Comparison of ENCODE assay signal across 9 cellular contexts in genomic region chr6:16712250-16712930, GRCh38. TPM values are rescaled to one million over a fixed set of nuclear protein-coding genes. Genes with fewer than 3 reads are reported as not detected.
DNase-seq lines count a peak whose midpoint lies in the region; ATAC-seq and TF ChIP-seq lines count a peak whose summit lies in the region.
"Had no signal": no experiment of that assay in that cellular context is flagged by ENCODE, and none has a peak within 500 bp of the region (broad histone marks: within the 10 kb centered on the region; RNA-seq: fewer than 3 reads in every experiment).

No MANE protein-coding gene starts in this region.

- H3K4ac ChIP-seq in IMR-90 (ENCODE audit: low read depth, low read length) = peak overlapping the region; percentile 74

- no peak overlapping the region for H2AFZ ChIP-seq in IMR-90 (replicated peaks; ENCODE audit: low read length, poor library complexity)

- H3K9ac ChIP-seq in IMR-90 (ENCODE audit: low read depth, low read length) (peak overlapping the region; percentile 27; the same call in 1 of the 2 replicates), mucosa of stomach (ENCODE audit: low read length) (peak overlapping the region; percentile 6)

- H2BK5ac ChIP-seq in IMR-90 (ENCODE audit: low read depth, low read length, poor library complexity, severe bottlenecking) = peak overlapping the region; percentile 84

- H3K9me3 ChIP-seq in CD4-positive, alpha-beta memory T cell (ENCODE audit: control insufficient read depth in 1 of 2, low read length in 2 of 2) = no peaks in the 10 kb centered on the region
- H3K9me3 ChIP-seq in IMR-90 (ENCODE audit: control insufficient read depth, insufficient read depth, low read length) (no peaks in the 10 kb centered on the region), mucosa of stomach (ENCODE audit: control insufficient read depth, low read length) (no peaks in the 10 kb centered on the region)

- no peak for TF ChIP-seq POLR2A in IMR-90 (IDR thresholded peaks at IDR 0.05; ENCODE audit: low read depth, low read length)

- no peak overlapping the region for H2AK9ac ChIP-seq in IMR-90 (replicated peaks; ENCODE audit: low read depth, low read length, poor library complexity)

- ATAC-seq in GM19467 (IDR thresholded peaks at IDR 0.05; ENCODE audit: unreplicated experiment) (peak; percentile 53), IMR-90 (ENCODE audit: low read depth) (no peak)

- TF ChIP-seq CTCF in IMR-90 (conservative IDR thresholded peaks at IDR 0.05; ENCODE audit: low read depth, low read length) = no peak
- TF ChIP-seq CTCF in astrocyte of the cerebellum (IDR thresholded peaks at IDR 0.05; ENCODE audit: low read depth, low read length, missing control alignments) = no peak

- intact Hi-C loops in CD4-positive, alpha-beta memory T cell (cut with micrococcal nuclease) = loop anchor here (1.0 to 5.0 kb wide), 5 partner anchors 14 to 300 kb away; partner anchors contain the start of gene ATXN1
- intact Hi-C loops in IMR-90 (cut with micrococcal nuclease) = no loop called here

- peaks cover 6% of the 10 kb centered on the region; the same call in 1 of the 2 replicates for H4K20me1 ChIP-seq in IMR-90 (ENCODE audit: insufficient read depth, low read length)

- peaks cover 32 to 50% of the 10 kb centered on the region in 2 experiments for H3K79me1 ChIP-seq in IMR-90 (ENCODE audit: low read depth in 1 of 2, low read length in 2 of 2)

- peak overlapping the region; percentile 72 for H2BK20ac ChIP-seq in IMR-90 (ENCODE audit: low read depth, low read length)

- H3K4me1 ChIP-seq in CD4-positive, alpha-beta memory T cell (ENCODE audit: insufficient read depth, low read length) = peaks cover 41% of the 10 kb centered on the region
- H3K4me1 ChIP-seq in IMR-90 (ENCODE audit: control insufficient read depth, insufficient read depth, low read length) (peaks cover 17% of the 10 kb centered on the region), mucosa of stomach (ENCODE audit: control insufficient read depth, insufficient read depth, low read length) (peaks cover 16% of the 10 kb centered on the region)

- peak overlapping the region; percentile 68 for H3K18ac ChIP-seq in IMR-90 (ENCODE audit: low read depth, low read length)

- peak in 2 of 5 donors; percentile 34 to 66 for DNase-seq in CD4-positive, alpha-beta memory T cell
- DNase-seq in IMR-90 (no peak), astrocyte of the cerebellum (ENCODE audit: low read depth) (no peak), HEK293T (ENCODE audit: extremely low spot score) (no peak), NCI-H2107 treated with DMSO at 0.1 percent for 48 hours (lab: John Stamatoyannopoulos, UW; ENCODE audit: unreplicated experiment) (no peak)
- DNase-seq in stimulated activated CD8-positive, alpha-beta memory T cell treated with anti-CD3 and anti-CD28 coated beads, Interleukin-4, amount 100 ng/mL, for 48 hours = no peak

- H3K27me3 ChIP-seq in CD4-positive, alpha-beta memory T cell (ENCODE audit: insufficient read depth, low read length) = no peaks in the 10 kb centered on the region
- H3K27me3 ChIP-seq in IMR-90 (ENCODE audit: control insufficient read depth, insufficient read depth, low read length) = no peaks in the 10 kb centered on the region
- no peaks in the 10 kb centered on the region for H3K27me3 ChIP-seq in mucosa of stomach (ENCODE audit: control insufficient read depth, insufficient read depth, low read length)

- peak overlapping the region; percentile 71 for H4K5ac ChIP-seq in IMR-90 (ENCODE audit: low read depth, low read length)

- peak overlapping the region; percentile 63 for H3K56ac ChIP-seq in IMR-90 (ENCODE audit: extremely low read depth, insufficient read depth, low read length)

- POLR2A ChIA-PET in CD4-positive, alpha-beta memory T cell (lab: Charles Lee; ENCODE audit: partially characterized antibody) = interaction anchor here (0.6 to 4.2 kb wide), 13 partner anchors 8 to 275 kb away, joined by 3 to 49 read pairs (median 6); partner anchors contain the start of gene ATXN1
- POLR2A ChIA-PET in IMR-90 (lab: Charles Lee; ENCODE audit: unreplicated experiment) = no interaction called here
- POLR2A ChIA-PET in HEK293T (lab: Yijun Ruan, JAX) = interaction anchor here (1.0 to 1.3 kb wide), 2 partner anchors 12 to 49 kb away, joined by 3 to 8 read pairs; partner anchors contain the start of gene ATXN1

- H2AK5ac ChIP-seq in IMR-90 (ENCODE audit: low read depth, low read length) = peak overlapping the region; percentile 26

- peak overlapping the region; percentile 67 for H3K27ac ChIP-seq in CD4-positive, alpha-beta memory T cell (ENCODE audit: low read depth, low read length)
- H3K27ac ChIP-seq in IMR-90 (ENCODE audit: insufficient read depth, low read length) = peak overlapping the region; percentile 84

- H4K8ac ChIP-seq in IMR-90 (ENCODE audit: low read depth in 2 of 2, low read length in 2 of 2) = peak overlapping the region; percentile 16 to 72

- CTCF ChIA-PET in CD4-positive, alpha-beta memory T cell (lab: Charles Lee; ENCODE audit: partially characterized antibody) = interaction anchor here (0.7 to 8.6 kb wide), 28 partner anchors 8 to 388 kb away, joined by 3 to 81 read pairs (median 4); partner anchors contain the start of gene ATXN1
- CTCF ChIA-PET in IMR-90 (lab: Yijun Ruan, JAX) = interaction anchor here (0.6 kb wide), 1 partner anchor 10 kb away, joined by 3 read pairs; no protein-coding TSS in a partner anchor
- CTCF ChIA-PET in HEK293T (lab: Yijun Ruan, JAX) = interaction anchor here (0.6 to 2.7 kb wide), 7 partner anchors 10 to 1458 kb away, joined by 3 to 10 read pairs (median 5); no protein-coding TSS in a partner anchor

- H4K91ac ChIP-seq in IMR-90 (ENCODE audit: insufficient read depth, low read depth, low read length) = peak overlapping the region; percentile 70

- H3K9me3 Mint-ChIP-seq in CD4-positive, alpha-beta memory T cell = peaks cover 0 to 2% (median 0%) of the 10 kb centered on the region in 8 donors

- H3K4me3 ChIP-seq in CD4-positive, alpha-beta memory T cell (ENCODE audit: low read length in 2 of 2) = peak overlapping the region; percentile 33 to 45
- H3K4me3 ChIP-seq in IMR-90 (ENCODE audit: insufficient read depth, low read depth, low read length) (no peak overlapping the region; the same call in 1 of the 2 replicates), astrocyte of the cerebellum (ENCODE audit: low read depth, low read length) (peak overlapping the region; percentile 0), mucosa of stomach (ENCODE audit: low read length) (no peak overlapping the region)
- H3K4me3 ChIP-seq: K562 had no signal

- H3K14ac ChIP-seq in IMR-90 (replicated peaks; ENCODE audit: low read depth, low read length) = peak overlapping the region; percentile 80

- peaks cover 33 to 55% (median 44%) of the 10 kb centered on the region in 4 donors for H3K4me1 Mint-ChIP-seq in CD4-positive, alpha-beta memory T cell

- H3K36me3 ChIP-seq in CD4-positive, alpha-beta memory T cell (ENCODE audit: insufficient read depth, low read length) = no peaks in the 10 kb centered on the region
- H3K36me3 ChIP-seq in IMR-90 (ENCODE audit: control insufficient read depth, insufficient read depth, low read length) (peaks cover 3% of the 10 kb centered on the region; the same call in 1 of the 2 replicates), mucosa of stomach (ENCODE audit: control insufficient read depth, insufficient read depth, low read length) (no peaks in the 10 kb centered on the region)

- peak overlapping the region; percentile 70 to 89 (median 80) for H3K4me3 Mint-ChIP-seq in CD4-positive, alpha-beta memory T cell

- H3K23ac ChIP-seq in IMR-90 (ENCODE audit: low read depth, low read length) = peak overlapping the region; percentile 15; the same call in 1 of the 2 replicates

- peaks cover 2 to 4% of the 10 kb centered on the region in 2 donors for H3K36me3 Mint-ChIP-seq in CD4-positive, alpha-beta memory T cell

- no TSS peak for BruUV-seq in IMR-90 (replicated peaks; lab: Mats Ljungman, UMichigan)

- peak overlapping the region; percentile 60 for H2BK120ac ChIP-seq in IMR-90 (ENCODE audit: low read depth, low read length)

- in situ Hi-C loops in IMR-90 (cut with MboI; ENCODE audit: low sequenced_read_pairs) = no loop called here
- in situ Hi-C loops in astrocyte of the cerebellum (cut with HindIII; ENCODE audit: low sequenced_read_pairs) = no loop called here

- no peak for TF ChIP-seq RAD21 in IMR-90 (IDR thresholded peaks at IDR 0.05; ENCODE audit: low read length)

- H3K4me2 ChIP-seq in IMR-90 (ENCODE audit: low read depth, low read length) = peak overlapping the region; percentile 76

- H3K27me3 Mint-ChIP-seq in CD4-positive, alpha-beta memory T cell = no peaks in the 10 kb centered on the region

- H3K27ac Mint-ChIP-seq in CD4-positive, alpha-beta memory T cell = peak overlapping the region; percentile 74 to 95 (median 88)

- dilution Hi-C loops in IMR-90 (cut with HindIII; ENCODE audit: low sequenced_read_pairs, unreplicated experiment) = no loop called here

- 14% methylated on average over 1 of the region's 12 CpGs; no CpG with 5 or more reads in 1 of the 2 experiments for WGBS in IMR-90 (ENCODE audit: extremely low coverage in 2 of 2, insufficient read length in 1 of 2), 2 experiments

- H3K9me1 ChIP-seq in IMR-90 (ENCODE audit: insufficient read depth, low read length) = peaks cover 13% of the 10 kb centered on the region

- peak overlapping the region; percentile 48 for H2BK15ac ChIP-seq in IMR-90 (ENCODE audit: low read depth, low read length)

TF ChIP-seq in IMR-90, 13 proteins besides CTCF, POLR2A, EP300 and RAD21 (continues in another document):
- TF ChIP-seq, protein P1, sequence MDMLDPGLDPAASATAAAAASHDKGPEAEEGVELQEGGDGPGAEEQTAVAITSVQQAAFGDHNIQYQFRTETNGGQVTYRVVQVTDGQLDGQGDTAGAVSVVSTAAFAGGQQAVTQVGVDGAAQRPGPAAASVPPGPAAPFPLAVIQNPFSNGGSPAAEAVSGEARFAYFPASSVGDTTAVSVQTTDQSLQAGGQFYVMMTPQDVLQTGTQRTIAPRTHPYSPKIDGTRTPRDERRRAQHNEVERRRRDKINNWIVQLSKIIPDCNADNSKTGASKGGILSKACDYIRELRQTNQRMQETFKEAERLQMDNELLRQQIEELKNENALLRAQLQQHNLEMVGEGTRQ (IDR thresholded peaks at IDR 0.05; ENCODE audit: low read depth, low read length) = no peak

TF ChIP-seq in HEK293T, 16 proteins besides CTCF, POLR2A, EP300 and RAD21 (continues in another document):
- TF ChIP-seq FOXK2 (IDR thresholded peaks at IDR 0.05) (no peak), LEF1 (IDR thresholded peaks at IDR 0.05; ENCODE audit: borderline replicate concordance) (no peak)

RNA-seq across cellular contexts. Expression of gene ATXN1, which starts 48.9 kb away (rescaled TPM):
- 10 to 100 TPM; 94.7 to 97.4 TPM for total RNA-seq in CD4-positive, alpha-beta memory T cell
- polyA plus RNA-seq in CD4-positive, alpha-beta memory T cell = 10 to 100 TPM; 10.5 to 19.1 TPM
- total RNA-seq in IMR-90 (2012; rRNA removed) = 11.1 and 13.9 TPM in 2 replicates
- 7.3 and 9.7 TPM in 2 replicates for polyA plus RNA-seq in IMR-90 (2012; rRNA removed)
- polyA plus RNA-seq in IMR-90 (2012; cell fraction: cytosol; rRNA removed) = 3.4 and 8.9 TPM in 2 replicates
- 20.5 and 29.3 TPM in 2 replicates for polyA plus RNA-seq in IMR-90 (2012; cell fraction: nucleus; rRNA removed; ENCODE audit: low replicate concordance)

Comparison
In these comparisons a context has a peak if more than half of its experiments do, and no peak if none do; other contexts are left out.
1. H3K4me3 ChIP-seq: peak in CD4-positive, alpha-beta memory T cell (2 of 2) and astrocyte of the cerebellum (single experiment); none in IMR-90 (single experiment) and mucosa of stomach (single experiment).